18 cellular contexts compared by ENCODE assay signal in genomic region chr11:45906965-45907591, GRCh38. TPM values are rescaled to one million over a fixed set of nuclear protein-coding genes. Genes with fewer than 3 reads are reported as not detected.
DNase-seq lines count a peak whose midpoint lies in the region; ATAC-seq, FAIRE-seq and TF ChIP-seq lines count a peak whose summit lies in the region.
"Had no signal": no experiment of that assay in that cellular context is flagged by ENCODE, and none has a peak within 500 bp of the region (broad histone marks: within the 10 kb centered on the region; RNA-seq: fewer than 3 reads in every experiment).

FREY1 (minus strand) TSS chr11:45907271; CDS start chr11:45907245, 26 bp downstream.

- no peak within 1 kb of the TSS for H3K4me3 Mint-ChIP-seq in activated CD4-positive, alpha-beta T cell treated with anti-CD3 and anti-CD28 coated beads, Interleukin-2, amount 10 ng/mL, durations not matched to agents 24 days and 14 days

- H3K9me3 ChIP-seq in K562 (replicated peaks; ENCODE audit: control insufficient read depth, insufficient read depth, low read depth, low read length) (no peaks in the 10 kb centered on the region), HepG2 (ENCODE audit: low read length) (no peaks in the 10 kb centered on the region), testis (no peaks in the 10 kb centered on the region), breast epithelium (no peaks in the 10 kb centered on the region)
- H3K9me3 ChIP-seq: heart left ventricle, right atrium auricular region, vagina had no signal

- TF ChIP-seq POLR2A in K562 (conservative IDR thresholded peaks at IDR 0.05), result peak; percentile 25; the same call in 1 of the 2 replicates
- no peak for TF ChIP-seq POLR2A in HepG2 (IDR thresholded peaks at IDR 0.05; ENCODE audit: insufficient read depth in 1 of 2, low read depth in 2 of 2, low read length in 2 of 2)
- no peak for TF ChIP-seq POLR2A in testis (IDR thresholded peaks at IDR 0.05)
- TF ChIP-seq POLR2A in breast epithelium (IDR thresholded peaks at IDR 0.05), result no peak
- no peak for TF ChIP-seq POLR2A in lower leg skin (IDR thresholded peaks at IDR 0.05)

- no peak for ATAC-seq in K562
- peak; percentile 4; the same call in 1 of the 3 replicates for ATAC-seq in HepG2

- no peaks in the 10 kb centered on the region for H3K27me3 ChIP-seq in K562 (ENCODE audit: control insufficient read depth in 2 of 2, insufficient read depth in 2 of 2, low read length in 2 of 2)
- H3K27me3 ChIP-seq in HepG2 (ENCODE audit: control insufficient read depth in 1 of 2, insufficient read depth in 2 of 2, low read length in 2 of 2), result no peaks in the 10 kb centered on the region
- no peaks in the 10 kb centered on the region for H3K27me3 ChIP-seq in testis
- H3K27me3 ChIP-seq in breast epithelium, result no peaks in the 10 kb centered on the region
- H3K27me3 ChIP-seq: heart left ventricle, right atrium auricular region, vagina had no signal

- no peak for DNase-seq in activated CD4-positive, alpha-beta T cell treated with anti-CD3 and anti-CD28 coated beads, Interleukin-2, amount 10 ng/mL, durations not matched to agents 24 days and 14 days
- DNase-seq in activated CD4-positive, alpha-beta T cell treated with anti-CD3 and anti-CD28 coated beads for 48 hours, result no peak
- DNase-seq in K562 (ENCODE audit: extremely low read depth in 1 of 4, low spot score in 3 of 4) (no peak), HepG2 (ENCODE audit: low spot score) (no peak), testis (no peak), breast epithelium (ENCODE audit: low spot score in 2 of 2) (no peak), HT-29 (ENCODE audit: low spot score) (no peak), lower leg skin (ENCODE audit: low spot score in 2 of 2) (no peak)
- DNase-seq: central memory CD4-positive, alpha-beta T cell; GDM1; heart left ventricle; NCI-H1048; stimulated activated CD4-positive, alpha-beta T cell treated with anti-CD3 and anti-CD28 coated beads, Interleukin-4, amount 100 ng/mL, for 4 hours had no signal

- H3K36me3 ChIP-seq in K562 (ENCODE audit: control insufficient read depth, insufficient read depth, low read length), result peaks cover 16% of the 10 kb centered on the region; the same call in 1 of the 3 replicates
- H3K36me3 ChIP-seq in HepG2 (replicated peaks in 1 of 2; ENCODE audit: control insufficient read depth in 1 of 2, insufficient read depth in 2 of 2, low read length in 2 of 2), result peaks cover 0 to 3% of the 10 kb centered on the region in 2 experiments; a peak in 3 of 5 replicates
- H3K36me3 ChIP-seq in testis (ENCODE audit: low read depth, missing control alignments), result no peaks in the 10 kb centered on the region
- H3K36me3 ChIP-seq in breast epithelium, result no peaks in the 10 kb centered on the region

- BruUV-seq in K562 (replicated peaks; lab: Mats Ljungman, UMichigan) (no TSS peak), HepG2 (replicated peaks; lab: Mats Ljungman, UMichigan) (no TSS peak)

- POLR2A ChIA-PET in K562 (lab: Yijun Ruan, JAX) (interaction anchor here (0.6 kb wide), 1 partner anchor 9 kb away, joined by 3 read pairs; no protein-coding TSS in a partner anchor), HepG2 (lab: Yijun Ruan, JAX) (interaction anchor here (2.5 kb wide), 1 partner anchor 11 kb away, joined by 14 read pairs; the partner anchor contains the start of gene PEX16)

- no peak for TF ChIP-seq CTCF in K562 (IDR thresholded peaks at IDR 0.05 in 2 of 3, conservative IDR thresholded peaks at IDR 0.05 in 1 of 3; ENCODE audit: insufficient read depth in 2 of 3, low read depth in 1 of 3, low read length in 3 of 3)
- TF ChIP-seq CTCF in HepG2 (CRISPR knock-in tag; IDR thresholded peaks at IDR 0.05), result no peak
- TF ChIP-seq CTCF in testis (IDR thresholded peaks at IDR 0.05), result no peak
- TF ChIP-seq CTCF in breast epithelium (IDR thresholded peaks at IDR 0.05), result no peak
- TF ChIP-seq CTCF in lower leg skin (IDR thresholded peaks at IDR 0.05), result no peak

- H3K27me3 Mint-ChIP-seq in activated CD4-positive, alpha-beta T cell treated with anti-CD3 and anti-CD28 coated beads, Interleukin-2, amount 10 ng/mL, durations not matched to agents 24 days and 14 days, result no peaks in the 10 kb centered on the region

- peaks cover 6% of the 10 kb centered on the region for H3K9me1 ChIP-seq in K562 (ENCODE audit: control insufficient read depth, insufficient read depth, low read length)

- TF ChIP-seq RAD21 in K562 (CRISPR knock-in tag; conservative IDR thresholded peaks at IDR 0.05 in 1 of 2, IDR thresholded peaks at IDR 0.05 in 1 of 2) (no peak), HepG2 (CRISPR knock-in tag; IDR thresholded peaks at IDR 0.05) (no peak)

- CTCF ChIA-PET in K562 (lab: Yijun Ruan, JAX; ENCODE audit: low intra/inter-chr PET ratio), result no interaction called here
- CTCF ChIA-PET in HepG2 (lab: Yijun Ruan, JAX; ENCODE audit: low intra/inter-chr PET ratio, low total read pairs), result no interaction called here

- WGBS in K562 (ENCODE audit: insufficient coverage, low coverage, missing lambda C conversion rate), result 73% methylated on average over 16 of the region's 18 CpGs
- WGBS in HepG2 (ENCODE audit: low lambda C conversion rate), result 90% methylated on average over 2 of the region's 18 CpGs
- WGBS in testis, 2 donors, result 71 to 80% methylated on average over 8 to 16 of the region's 18 CpGs
- 52 to 70% methylated on average over 16 to 18 of the region's 18 CpGs for WGBS in lower leg skin, 2 donors

- H3K9me3 Mint-ChIP-seq in activated CD4-positive, alpha-beta T cell treated with anti-CD3 and anti-CD28 coated beads, Interleukin-2, amount 10 ng/mL, durations not matched to agents 24 days and 14 days, result no peaks in the 10 kb centered on the region
- H3K9me3 Mint-ChIP-seq: activated naive CD4-positive, alpha-beta T cell treated with anti-CD3 and anti-CD28 coated beads, Interleukin-2, amount 50 U/mL, for 72 hours had no signal

- H3K27ac ChIP-seq in K562 (ENCODE audit: extremely low read depth, low read depth, low read length), result no peak within 1 kb of the TSS
- H3K27ac ChIP-seq in HepG2 (ENCODE audit: extremely low read length, insufficient read depth, low read length), result no peak within 1 kb of the TSS
- H3K27ac ChIP-seq in testis, result no peak within 1 kb of the TSS
- H3K27ac ChIP-seq in breast epithelium, result no peak within 1 kb of the TSS
- H3K27ac ChIP-seq: heart left ventricle, right atrium auricular region, vagina had no signal

- H3K4me2 ChIP-seq in K562 (ENCODE audit: insufficient read depth, low read length) (no peak within 1 kb of the TSS), HepG2 (ENCODE audit: low read depth, low read length) (no peak within 1 kb of the TSS)

- H4K20me1 ChIP-seq in K562 (replicated peaks; ENCODE audit: control insufficient read depth, insufficient read depth, low read length) (0 out of 2 replicates have a peak, but pooled peaks cover 3% of the 10 kb centered on the region), HepG2 (ENCODE audit: insufficient read depth, low read length) (no peaks in the 10 kb centered on the region)

- TF ChIP-seq EP300 in K562 (IDR thresholded peaks at IDR 0.05; ENCODE audit: low read length) (no peak), HepG2 (IDR thresholded peaks at IDR 0.05; ENCODE audit: low read depth in 2 of 2, low read length in 2 of 2) (no peak), HepG2 (CRISPR knock-in tag; IDR thresholded peaks at IDR 0.05; ENCODE audit: borderline replicate concordance) (no peak)

- H3K4me3 ChIP-seq in K562 (no peak within 1 kb of the TSS), HepG2 (replicated peaks in 1 of 3; ENCODE audit: insufficient read depth in 1 of 3, low read depth in 2 of 3, low read length in 3 of 3) (no peak within 1 kb of the TSS), testis (no peak within 1 kb of the TSS), breast epithelium (no peak within 1 kb of the TSS), lower leg skin (ENCODE audit: low read depth, poor library complexity, severe bottlenecking) (no peak within 1 kb of the TSS)
- H3K4me3 ChIP-seq: heart left ventricle, right atrium auricular region, vagina had no signal

- H3K9ac ChIP-seq in K562 (ENCODE audit: insufficient read depth in 1 of 2, low read depth in 2 of 2, low read length in 2 of 2), result peak within 1 kb of the TSS in 1 of 2 experiments; percentile 70; a peak in 2 of 4 replicates
- no peak within 1 kb of the TSS for H3K9ac ChIP-seq in HepG2 (ENCODE audit: insufficient read depth, low read depth, low read length)

- H3K79me2 ChIP-seq in K562 (ENCODE audit: control insufficient read depth, insufficient read depth, low read length) (no peaks in the 10 kb centered on the region), HepG2 (ENCODE audit: insufficient read depth, low read length) (no peaks in the 10 kb centered on the region)

- H3K36me3 Mint-ChIP-seq in activated CD4-positive, alpha-beta T cell treated with anti-CD3 and anti-CD28 coated beads, Interleukin-2, amount 10 ng/mL, durations not matched to agents 24 days and 14 days (ENCODE audit: low read depth), result peaks cover 12% of the 10 kb centered on the region
- H3K36me3 Mint-ChIP-seq: activated naive CD4-positive, alpha-beta T cell treated with anti-CD3 and anti-CD28 coated beads, Interleukin-2, amount 50 U/mL, for 72 hours had no signal

- H3K4me1 ChIP-seq in K562 (replicated peaks in 1 of 2; ENCODE audit: control insufficient read depth in 2 of 2, insufficient read depth in 2 of 2, low read length in 2 of 2) (peaks cover 8 to 64% of the 10 kb centered on the region in 2 experiments; a peak in 4 of 5 replicates), HepG2 (ENCODE audit: insufficient read depth, low read length) (no peaks in the 10 kb centered on the region), testis (no peaks in the 10 kb centered on the region), breast epithelium (no peaks in the 10 kb centered on the region)
- H3K4me1 ChIP-seq: right atrium auricular region had no signal

- no peak within 1 kb of the TSS for H2AFZ ChIP-seq in K562 (ENCODE audit: low read depth, low read length)
- H2AFZ ChIP-seq in HepG2 (ENCODE audit: low read length), result no peak within 1 kb of the TSS

- FAIRE-seq in K562 (lab: Jason Lieb, UNC), result peak; percentile 6
- no peak for FAIRE-seq in HepG2 (lab: Jason Lieb, UNC)

- intact Hi-C loops in activated CD4-positive, alpha-beta T cell treated with anti-CD3 and anti-CD28 coated beads, Interleukin-2, amount 10 ng/mL, durations not matched to agents 24 days and 14 days (cut with micrococcal nuclease), result no loop called here
- intact Hi-C loops in K562 (cut with micrococcal nuclease) (no loop called here), HepG2 (cut with micrococcal nuclease; ENCODE audit: unreplicated experiment) (no loop called here), testis (cut with DNase I; ENCODE audit: low total_unique reads) (no loop called here), breast epithelium (cut with DNase I; ENCODE audit: low total_unique reads) (no loop called here), lower leg skin (cut with DNase I; ENCODE audit: low total_unique reads) (no loop called here)

- peak within 1 kb of the TSS; percentile 20 for H3K27ac Mint-ChIP-seq in activated CD4-positive, alpha-beta T cell treated with anti-CD3 and anti-CD28 coated beads, Interleukin-2, amount 10 ng/mL, durations not matched to agents 24 days and 14 days

- H3K4me1 Mint-ChIP-seq in activated CD4-positive, alpha-beta T cell treated with anti-CD3 and anti-CD28 coated beads, Interleukin-2, amount 10 ng/mL, durations not matched to agents 24 days and 14 days, result no peaks in the 10 kb centered on the region

- in situ Hi-C loops in K562 (cut with MboI) (no loop called here), HepG2 (cut with HindIII; ENCODE audit: extremely low pct_ligation_motif_present, low pct_unique_long_range_greater_than_20kb) (no loop called here)

RNA-seq across cellular contexts. Expression of gene FREY1, which starts in this region (rescaled TPM):
- 1.8 and 2.0 TPM in 2 replicates for total RNA-seq in activated CD4-positive, alpha-beta T cell treated with anti-CD3 and anti-CD28 coated beads, Interleukin-2, amount 10 ng/mL, durations not matched to agents 24 days and 14 days
- 1.1 and 7.5 TPM in 2 replicates for total RNA-seq in K562 (2011; cell fraction: chromatin; rRNA removed; ENCODE audit: low replicate concordance)
- 3.9 and 5.7 TPM in 2 replicates for total RNA-seq in K562 (2011; cell fraction: nucleolus; rRNA removed)
- total RNA-seq in K562 (2011; cell fraction: nucleoplasm; rRNA removed), result 3.1 and 4.0 TPM in 2 replicates
- total RNA-seq in K562 (2014; rRNA removed), result 1.5 TPM in 1 of 2 replicates, not detected in the other
- not detected in 2 replicates for total RNA-seq in K562 (2014; rRNA removed; fragmentation: Illumina TruSeq; extraction: Trizol)
- 0.83 and 1.1 TPM in 2 replicates for total RNA-seq in K562 (2015; rRNA removed; fragmentation: Illumina TruSeq; extraction: Trizol)
- total RNA-seq in K562 (2021), result 0.76 and 1.1 TPM in 2 replicates
- polyA plus RNA-seq in K562 (2011; rRNA removed), result 0.28 TPM in 1 of 2 replicates, not detected in the other
- 0.72 and 0.74 TPM in 2 replicates for polyA plus RNA-seq in K562 (2011; cell fraction: cytosol; rRNA removed)
- 1.00 and 1.8 TPM in 2 replicates for polyA plus RNA-seq in K562 (2011; cell fraction: nucleus; rRNA removed)
- 0.47 and 0.65 TPM in 2 replicates for polyA plus RNA-seq in K562 (2012)
- 0.25 TPM in 1 of 2 replicates, not detected in the other for polyA plus RNA-seq in K562 (2014; fragmentation: Illumina TruSeq; extraction: Trizol)
- not detected for polyA plus RNA-seq in K562 (2014; fragmentation: Nextera tagmentation; extraction: Ambion mirVana)
- not detected in 2 replicates for polyA plus RNA-seq in K562 (2014; rRNA removed)
- polyA minus RNA-seq in K562 (2011; rRNA and poly(A)+ RNA removed), result 0.66 TPM in 1 of 2 replicates, not detected in the other
- not detected in 2 replicates for polyA minus RNA-seq in K562 (2011; cell fraction: cytosol; rRNA and poly(A)+ RNA removed)
- polyA minus RNA-seq in K562 (2011; cell fraction: nucleus; rRNA and poly(A)+ RNA removed), result 4.4 and 5.3 TPM in 2 replicates
- total RNA-seq in HepG2 (2016; rRNA removed; fragmentation: Illumina TruSeq; extraction: Trizol), result 0.73 TPM in 1 of 2 replicates, not detected in the other
- total RNA-seq in HepG2 (2016; cell fraction: cytosol; rRNA removed; fragmentation: Illumina TruSeq; extraction: Trizol; ENCODE audit: low read depth), result not detected in 2 replicates
- total RNA-seq in HepG2 (2016; cell fraction: insoluble cytoplasmic fraction; rRNA removed; fragmentation: Illumina TruSeq; extraction: Trizol), result 0.27 and 0.52 TPM in 2 replicates
- not detected in 2 replicates for total RNA-seq in HepG2 (2016; cell fraction: membrane; rRNA removed; fragmentation: Illumina TruSeq; extraction: Trizol)
- 1.3 TPM in 1 of 2 replicates, not detected in the other for total RNA-seq in HepG2 (2016; cell fraction: nucleus; rRNA removed; fragmentation: Illumina TruSeq; extraction: Trizol)
- 0.22 and 0.44 TPM in 2 replicates for polyA plus RNA-seq in HepG2 (2011; rRNA removed)
- not detected in 2 replicates for polyA plus RNA-seq in HepG2 (2011; cell fraction: cytosol; rRNA removed)
- polyA plus RNA-seq in HepG2 (2011; cell fraction: nucleus; rRNA removed), result 2.4 and 5.3 TPM in 2 replicates
- polyA plus RNA-seq in HepG2 (2012), result 0.27 TPM in 1 of 2 replicates, not detected in the other
- polyA plus RNA-seq in HepG2 (2016; cell fraction: cytosol; fragmentation: Illumina TruSeq; extraction: Trizol; ENCODE audit: low read depth), result not detected in 2 replicates
- polyA plus RNA-seq in HepG2 (2016; cell fraction: insoluble cytoplasmic fraction; fragmentation: Illumina TruSeq; extraction: Trizol; ENCODE audit: low read depth), result not detected in 2 replicates
- polyA plus RNA-seq in HepG2 (2016; cell fraction: membrane; fragmentation: Illumina TruSeq; extraction: Trizol; ENCODE audit: low read depth), result not detected in 2 replicates
- not detected in 2 replicates for polyA plus RNA-seq in HepG2 (2016; cell fraction: nucleus; fragmentation: Illumina TruSeq; extraction: Trizol; ENCODE audit: insufficient read depth, low read depth)
- 4.0 and 13.4 TPM in 2 replicates for polyA minus RNA-seq in HepG2 (2011; rRNA and poly(A)+ RNA removed; ENCODE audit: low replicate concordance)
- not detected in 2 replicates for polyA minus RNA-seq in HepG2 (2011; cell fraction: cytosol; rRNA and poly(A)+ RNA removed)
- polyA minus RNA-seq in HepG2 (2011; cell fraction: nucleus; rRNA and poly(A)+ RNA removed), result 7.2 and 7.8 TPM in 2 replicates
- total RNA-seq in testis, result 10 to 100 TPM; 19.2 to 22.7 TPM
- 59.2 TPM for polyA plus RNA-seq in testis (ENCODE audit: insufficient read depth, low read depth, low replicate concordance)
- total RNA-seq in breast epithelium, result 1 to 10 TPM in 1 of 3 donors, under 1 TPM in 2; 0.48 to 3.2 (median 0.98) TPM
- total RNA-seq in HT-29 (2014; rRNA removed; shearing (Covaris generic)), result 0.31 and 1.7 TPM in 2 replicates
- 1 to 10 TPM in 1 of 4 donors, under 1 TPM in 1, not detected in 2; 0.91 to 2.3 TPM for total RNA-seq in lower leg skin
- total RNA-seq: epithelial cell of proximal tubule, kidney epithelial cell, vagina had no signal
